In genomic region chr22:22235564-22235963, GRCh38 we compare ENCODE assay signal across 8 cellular contexts. TPM values are rescaled to one million over a fixed set of nuclear protein-coding genes. Genes with fewer than 3 reads are reported as not detected.
A peak's percentile ranks its signal among the peaks of the same experiment; 100 is the strongest.
DNase-seq lines count a peak whose midpoint lies in the region; ATAC-seq and TF ChIP-seq lines count a peak whose summit lies in the region.

No MANE protein-coding gene starts in this region.

- H3K4me3 ChIP-seq in BE2C (ENCODE audit: low read depth, low read length): no peak overlapping the region

- TF ChIP-seq CTCF in BE2C (IDR thresholded peaks at IDR 0.05; ENCODE audit: low read depth, low read length): peak; percentile 51

- peaks cover 8% of the 10 kb centered on the region for H3K27me3 ChIP-seq in BE2C

- in situ Hi-C loops in KBM-7 (cut with MboI; ENCODE audit: low pct_unique_long_range_greater_than_20kb, low sequenced_read_pairs): no loop called here

- no peaks in the 10 kb centered on the region for H3K36me3 ChIP-seq in BE2C

- DNase-seq in BE2C (peak; percentile 23), KBM-7 (peak; percentile 41), germinal center (ENCODE audit: low spot score) (peak; percentile 66), amniotic stem cell (lab: John Stamatoyannopoulos, UW) (no peak)
- DNase-seq in activated CD8-positive, alpha-beta memory T cell treated with anti-CD3 and anti-CD28 coated beads, Interleukin-2, amount 50 U/mL, for 24 hours (ENCODE audit: extremely low read depth): peak; percentile 25
- DNase-seq in stimulated activated CD4-positive, alpha-beta T cell treated with anti-CD3 and anti-CD28 coated beads, Interleukin-4, amount 100 ng/mL, for 24 hours: peak; percentile 66

- ATAC-seq in esophagus mucosa (no peak), GM19035 (IDR thresholded peaks at IDR 0.05; ENCODE audit: unreplicated experiment) (no peak)

- no peaks in the 10 kb centered on the region for H3K4me1 ChIP-seq in BE2C

- H3K9me3 ChIP-seq in BE2C: no peaks in the 10 kb centered on the region

RNA-seq across cellular contexts. Expression of gene VPREB1, which starts 9.0 kb away (rescaled TPM):
- not detected for polyA plus RNA-seq in BE2C (2012; ENCODE audit: insufficient read depth, insufficient read length, low read depth)
- total RNA-seq in esophagus mucosa: not detected
